ENCODE assay signal across 1 cellular context in the genomic region with DNA sequence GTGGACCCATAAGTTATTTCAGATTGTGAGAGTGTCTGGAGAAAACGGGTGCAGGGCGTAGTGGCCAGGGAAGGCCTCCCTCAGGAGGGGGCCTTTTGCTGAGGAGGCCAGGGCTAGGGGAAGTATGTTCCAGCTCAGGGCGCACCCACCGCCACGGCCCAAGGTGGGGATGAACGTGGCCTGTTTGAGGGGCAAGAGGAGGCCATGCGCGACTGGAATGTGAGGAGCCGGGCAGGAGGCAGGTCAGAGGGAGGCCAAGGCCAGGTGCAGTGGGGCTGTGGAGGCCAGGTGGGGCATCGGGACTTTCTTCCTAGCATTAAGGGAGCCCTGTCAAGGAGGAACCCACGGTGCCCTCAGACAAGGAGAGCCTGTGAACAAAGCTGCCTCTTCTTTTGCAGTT.
TF ChIP-seq lines count a peak whose summit lies in the region.

No MANE protein-coding gene starts in this region.

TF ChIP-seq in IMR-90, 13 proteins besides CTCF, POLR2A, EP300 and RAD21:
- no peak for TF ChIP-seq MXI1 (IDR thresholded peaks at IDR 0.05; ENCODE audit: borderline replicate concordance, low read depth, low read length)
- TF ChIP-seq, protein P1, sequence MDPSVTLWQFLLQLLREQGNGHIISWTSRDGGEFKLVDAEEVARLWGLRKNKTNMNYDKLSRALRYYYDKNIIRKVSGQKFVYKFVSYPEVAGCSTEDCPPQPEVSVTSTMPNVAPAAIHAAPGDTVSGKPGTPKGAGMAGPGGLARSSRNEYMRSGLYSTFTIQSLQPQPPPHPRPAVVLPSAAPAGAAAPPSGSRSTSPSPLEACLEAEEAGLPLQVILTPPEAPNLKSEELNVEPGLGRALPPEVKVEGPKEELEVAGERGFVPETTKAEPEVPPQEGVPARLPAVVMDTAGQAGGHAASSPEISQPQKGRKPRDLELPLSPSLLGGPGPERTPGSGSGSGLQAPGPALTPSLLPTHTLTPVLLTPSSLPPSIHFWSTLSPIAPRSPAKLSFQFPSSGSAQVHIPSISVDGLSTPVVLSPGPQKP (IDR thresholded peaks at IDR 0.05; ENCODE audit: borderline replicate concordance, low read depth, low read length): no peak
TF ChIP-seq in IMR-90: peak in this region for 0.
